Comparison of ENCODE assay signal across 28 cellular contexts in genomic region chr12:105024926-105025325, GRCh38. TPM values are rescaled to one million over a fixed set of nuclear protein-coding genes. Genes with fewer than 3 reads are reported as not detected.
A peak's percentile ranks its signal among the peaks of the same experiment; 100 is the strongest.
DNase-seq lines count a peak whose midpoint lies in the region; ATAC-seq, FAIRE-seq and TF ChIP-seq lines count a peak whose summit lies in the region.
"Had no signal": no experiment of that assay in that cellular context is flagged by ENCODE, and none has a peak within 500 bp of the region (broad histone marks: within the 10 kb centered on the region; RNA-seq: fewer than 3 reads in every experiment).

No MANE protein-coding gene starts in this region.

- no peak for FAIRE-seq in astrocyte (lab: Jason Lieb, UNC)
- FAIRE-seq: small intestine, TTC549 had no signal

- no peaks in the 10 kb centered on the region for H3K4me1 Mint-ChIP-seq in astrocyte (ENCODE audit: low read depth, unreplicated experiment)
- H3K4me1 Mint-ChIP-seq: activated naive CD8-positive, alpha-beta T cell treated with anti-CD3 and anti-CD28 coated beads, Interleukin-2, amount 50 U/mL, for 24 hours; IgD-negative memory B cell; naive B cell had no signal

- peak overlapping the region; percentile 50 for H3K4me3 Mint-ChIP-seq in astrocyte (ENCODE audit: unreplicated experiment)
- H3K4me3 Mint-ChIP-seq: activated naive CD8-positive, alpha-beta T cell treated with anti-CD3 and anti-CD28 coated beads, Interleukin-2, amount 50 U/mL, for 24 hours; IgD-negative memory B cell; naive B cell had no signal

- TF ChIP-seq POLR2A in right lobe of liver (IDR thresholded peaks at IDR 0.05) (no peak), stomach (IDR thresholded peaks at IDR 0.05) (no peak), upper lobe of left lung (IDR thresholded peaks at IDR 0.05) (no peak)

- H3K4me3 ChIP-seq in astrocyte (ENCODE audit: insufficient read depth, low read depth, low read length) (no peak overlapping the region), ectodermal cell (ENCODE audit: insufficient read depth, low read depth, low read length) (no peak overlapping the region), right lobe of liver (no peak overlapping the region), stomach (no peak overlapping the region), GM23248 (no peak overlapping the region), upper lobe of left lung (no peak overlapping the region)
- H3K4me3 ChIP-seq: SJSA1 had no signal

- DNase-seq in astrocyte (ENCODE audit: low read depth) (no peak), right lobe of liver (no peak), stomach (no peak), GM23248 (no peak), SKM-1 (lab: John Stamatoyannopoulos, UW; ENCODE audit: unreplicated experiment) (no peak), upper lobe of left lung (no peak)
- DNase-seq: activated CD4-positive, alpha-beta T cell treated with anti-CD3 and anti-CD28 coated beads, Interleukin-2, amount 50 U/mL, for 48 hours; activated naive CD4-positive, alpha-beta T cell; activated naive CD8-positive, alpha-beta T cell treated with anti-CD3 and anti-CD28 coated beads, Interleukin-2, amount 50 U/mL, for 24 hours; BE2C; cerebellar nuclear complex; EL; GOT3; midbrain; naive B cell; NCI-H1092; NCI-H1694 treated with DMSO at 0.1 percent for 48 hours; NCI-H446 treated with DMSO at 0.1 percent for 48 hours; NCI-H82; nucleus accumbens; small intestine; stimulated activated naive CD4-positive, alpha-beta T cell had no signal

- no peak overlapping the region for H3K9ac ChIP-seq in astrocyte (ENCODE audit: low read length)
- no peak overlapping the region for H3K9ac ChIP-seq in GM23248

- peaks cover 17% of the 10 kb centered on the region for H3K36me3 ChIP-seq in astrocyte (ENCODE audit: insufficient read depth, low read length)
- no peaks in the 10 kb centered on the region for H3K36me3 ChIP-seq in ectodermal cell (ENCODE audit: control insufficient read depth, insufficient read depth, low read length)
- H3K36me3 ChIP-seq in right lobe of liver = peaks cover 0 to 2% (median 0%) of the 10 kb centered on the region in 4 donors
- H3K36me3 ChIP-seq in stomach = peaks cover 0 to 5% (median 2%) of the 10 kb centered on the region in 4 donors
- peaks cover 93% of the 10 kb centered on the region for H3K36me3 ChIP-seq in GM23248 (ENCODE audit: low read depth)
- H3K36me3 ChIP-seq in upper lobe of left lung = no peaks in the 10 kb centered on the region
- H3K36me3 ChIP-seq: BE2C, SJSA1 had no signal

- TF ChIP-seq CTCF in astrocyte (IDR thresholded peaks at IDR 0.05; ENCODE audit: insufficient read depth, low read depth, low read length) = no peak
- TF ChIP-seq CTCF in right lobe of liver (IDR thresholded peaks at IDR 0.05) = no peak
- TF ChIP-seq CTCF in stomach (IDR thresholded peaks at IDR 0.05) = no peak
- no peak for TF ChIP-seq CTCF in upper lobe of left lung (IDR thresholded peaks at IDR 0.05)

- H4K20me1 ChIP-seq in astrocyte (ENCODE audit: insufficient read depth, low read length) (peaks cover 6% of the 10 kb centered on the region), GM23248 (ENCODE audit: insufficient read depth) (no peaks in the 10 kb centered on the region)

- no peaks in the 10 kb centered on the region for H3K9me2 ChIP-seq in GM23248 (ENCODE audit: insufficient read depth)

- intact Hi-C loops in right lobe of liver (cut with DNase I) (no loop called here), stomach (cut with DNase I; ENCODE audit: low total_unique reads) (no loop called here)

- H2AFZ ChIP-seq in astrocyte (ENCODE audit: low read depth, low read length) (no peak overlapping the region), GM23248 (no peak overlapping the region)

- H3F3A ChIP-seq in GM23248 (ENCODE audit: insufficient read depth) = peaks cover 49% of the 10 kb centered on the region

- 89% methylated on average over 2 of the region's 2 CpGs for WGBS in ectodermal cell, 2 experiments
- WGBS in right lobe of liver (ENCODE audit: insufficient coverage, low coverage, low lambda C conversion rate, missing lambda C conversion rate) = 18% methylated on average over 2 of the region's 2 CpGs
- 69 to 74% (median 71%) methylated on average over 2 of the region's 2 CpGs for WGBS in stomach, 5 donors
- WGBS in GM23248 (ENCODE audit: low coverage in 1 of 2, low lambda C conversion rate in 2 of 2, missing lambda C conversion rate in 2 of 2), 2 experiments = 86 to 90% methylated on average over 2 of the region's 2 CpGs
- 77 to 87% methylated on average over 2 of the region's 2 CpGs for WGBS in upper lobe of left lung, 2 donors

- H3K27ac Mint-ChIP-seq in astrocyte (ENCODE audit: unreplicated experiment) = no peak overlapping the region
- H3K27ac Mint-ChIP-seq: activated naive CD8-positive, alpha-beta T cell treated with anti-CD3 and anti-CD28 coated beads, Interleukin-2, amount 50 U/mL, for 24 hours; IgD-negative memory B cell; naive B cell had no signal

- H3K79me2 ChIP-seq in astrocyte (ENCODE audit: insufficient read depth, low read length) (no peaks in the 10 kb centered on the region), GM23248 (ENCODE audit: insufficient read depth) (no peaks in the 10 kb centered on the region)

- ATAC-seq in right lobe of liver (peak; percentile 78 to 93 (median 88)), HG02885 (IDR thresholded peaks at IDR 0.05; ENCODE audit: poor library complexity, unreplicated experiment) (no peak), upper lobe of left lung (ENCODE audit: low FRiP score in 2 of 2) (no peak)
- ATAC-seq: activated CD4-positive, CD25-positive, alpha-beta regulatory T cell treated with anti-CD3 and anti-CD28 coated beads, Interleukin-2, amount 50 U/mL, for 24 hours; activated naive CD8-positive, alpha-beta T cell treated with anti-CD3 and anti-CD28 coated beads, Interleukin-2, amount 50 U/mL, for 24 hours had no signal

- H3K27me3 ChIP-seq in astrocyte (ENCODE audit: insufficient read depth, low read length) (no peaks in the 10 kb centered on the region), ectodermal cell (ENCODE audit: control insufficient read depth, insufficient read depth, low read length, poor library complexity, severe bottlenecking) (no peaks in the 10 kb centered on the region), right lobe of liver (no peaks in the 10 kb centered on the region), stomach (no peaks in the 10 kb centered on the region), GM23248 (replicated peaks; ENCODE audit: insufficient read depth) (no peaks in the 10 kb centered on the region), upper lobe of left lung (no peaks in the 10 kb centered on the region)
- H3K27me3 ChIP-seq: BE2C, SJSA1 had no signal

- H3K4me1 ChIP-seq in astrocyte (ENCODE audit: insufficient read depth, low read length) (no peaks in the 10 kb centered on the region), ectodermal cell (ENCODE audit: control insufficient read depth, insufficient read depth, low read length) (peaks cover 6% of the 10 kb centered on the region), right lobe of liver (peaks cover 0 to 25% (median 11%) of the 10 kb centered on the region in 4 donors), stomach (peaks cover 4 to 70% (median 24%) of the 10 kb centered on the region in 4 donors), GM23248 (ENCODE audit: insufficient read depth) (no peaks in the 10 kb centered on the region), upper lobe of left lung (peaks cover 0 to 18% (median 6%) of the 10 kb centered on the region in 4 donors)
- H3K4me1 ChIP-seq: SJSA1 had no signal

- no peaks in the 10 kb centered on the region for H3K9me3 ChIP-seq in astrocyte (ENCODE audit: insufficient read depth, low read depth, low read length)
- no peaks in the 10 kb centered on the region for H3K9me3 ChIP-seq in ectodermal cell (ENCODE audit: control insufficient read depth, low read length)
- H3K9me3 ChIP-seq in right lobe of liver = no peaks in the 10 kb centered on the region
- no peaks in the 10 kb centered on the region for H3K9me3 ChIP-seq in stomach
- no peaks in the 10 kb centered on the region for H3K9me3 ChIP-seq in GM23248 (ENCODE audit: low read depth)
- H3K9me3 ChIP-seq in upper lobe of left lung = no peaks in the 10 kb centered on the region
- H3K9me3 ChIP-seq: BE2C, SJSA1 had no signal

- H3K36me3 Mint-ChIP-seq in astrocyte (ENCODE audit: low read depth, unreplicated experiment) = peaks cover 29% of the 10 kb centered on the region
- H3K36me3 Mint-ChIP-seq: naive B cell had no signal

- H3K27me3 Mint-ChIP-seq in astrocyte (ENCODE audit: low read depth, unreplicated experiment) = no peaks in the 10 kb centered on the region
- H3K27me3 Mint-ChIP-seq: activated naive CD8-positive, alpha-beta T cell treated with anti-CD3 and anti-CD28 coated beads, Interleukin-2, amount 50 U/mL, for 24 hours; IgD-negative memory B cell; naive B cell had no signal

- in situ Hi-C loops in GM23248 (cut with MboI) = no loop called here

- no peaks in the 10 kb centered on the region for H3K9me3 Mint-ChIP-seq in astrocyte (ENCODE audit: unreplicated experiment)
- H3K9me3 Mint-ChIP-seq: activated naive CD8-positive, alpha-beta T cell treated with anti-CD3 and anti-CD28 coated beads, Interleukin-2, amount 50 U/mL, for 24 hours; IgD-negative memory B cell; naive B cell had no signal

- no peak overlapping the region for H3K4me2 ChIP-seq in astrocyte (ENCODE audit: low read length)
- no peak overlapping the region for H3K4me2 ChIP-seq in GM23248 (ENCODE audit: unreplicated experiment)

- H3K27ac ChIP-seq in astrocyte (ENCODE audit: low read depth, low read length) = no peak overlapping the region
- peak overlapping the region; percentile 45 for H3K27ac ChIP-seq in ectodermal cell (ENCODE audit: insufficient read depth, low read depth, low read length, poor library complexity, severe bottlenecking)
- peak overlapping the region; percentile 21 to 77 (median 75) for H3K27ac ChIP-seq in right lobe of liver
- H3K27ac ChIP-seq in stomach = peak overlapping the region in 4 of 5 donors; percentile 13 to 73 (median 33)
- no peak overlapping the region for H3K27ac ChIP-seq in GM23248
- H3K27ac ChIP-seq in upper lobe of left lung = no peak overlapping the region
- H3K27ac ChIP-seq: SJSA1 had no signal

- no peak for TF ChIP-seq EP300 in stomach (IDR thresholded peaks at IDR 0.05)
- no peak for TF ChIP-seq EP300 in upper lobe of left lung (IDR thresholded peaks at IDR 0.05)

RNA-seq across cellular contexts. Expression of gene NOPCHAP1, which starts 38.8 kb away (rescaled TPM):
- total RNA-seq in astrocyte (22.3 and 26.8 TPM in 2 replicates), right lobe of liver (1 to 10 TPM; 2.1 to 7.7 (median 6.1) TPM), stomach (10 to 100 TPM in 1 of 5 donors, 1 to 10 TPM in 4; 2.6 to 29.8 (median 4.6) TPM), upper lobe of left lung (10 to 100 TPM in 2 of 6 donors, 1 to 10 TPM in 4; 2.1 to 13.0 (median 7.6) TPM)
- polyA plus RNA-seq in ectodermal cell (2013, experiment 1 of 4) = 19.2 TPM
- 19.2 TPM for polyA plus RNA-seq in ectodermal cell (2013, experiment 2 of 4)
- polyA plus RNA-seq in ectodermal cell (2013, experiment 3 of 4) = 30.2 TPM
- 23.6 TPM for polyA plus RNA-seq in ectodermal cell (2013, experiment 4 of 4)
- polyA plus RNA-seq in stomach (10 to 100 TPM; 14.2 to 18.1 (median 15.9) TPM), GM23248 (2016; fragmentation: Nextera tagmentation; extraction: Ambion mirVana) (17.3 and 20.3 TPM in 2 replicates)
- 1.0 and 1.2 TPM in 2 replicates for total RNA-seq in GM23248 (2014; rRNA removed; shearing (Covaris generic))

RNA-seq across cellular contexts. Expression of gene ALDH1L2, which starts 59.3 kb away (rescaled TPM):
- 69.2 and 91.6 TPM in 2 replicates for total RNA-seq in astrocyte
- polyA plus RNA-seq in ectodermal cell (2013, experiment 1 of 4) = 1.8 TPM
- 1.1 TPM for polyA plus RNA-seq in ectodermal cell (2013, experiment 2 of 4)
- polyA plus RNA-seq in ectodermal cell (2013, experiment 3 of 4) = 0.64 TPM
- polyA plus RNA-seq in ectodermal cell (2013, experiment 4 of 4) = 0.69 TPM
- under 1 TPM; 0.15 to 0.90 (median 0.28) TPM for total RNA-seq in right lobe of liver
- 1 to 10 TPM in 3 of 5 donors, under 1 TPM in 2; 0.58 to 8.9 (median 2.6) TPM for total RNA-seq in stomach
- 1 to 10 TPM in 2 of 3 donors, under 1 TPM in 1; 0.61 to 2.2 (median 1.2) TPM for polyA plus RNA-seq in stomach
- total RNA-seq in GM23248 (2014; rRNA removed; shearing (Covaris generic)) = 50.9 and 83.0 TPM in 2 replicates
- 62.3 and 65.0 TPM in 2 replicates for polyA plus RNA-seq in GM23248 (2016; fragmentation: Nextera tagmentation; extraction: Ambion mirVana)
- 10 to 100 TPM in 1 of 6 donors, 1 to 10 TPM in 5; 1.2 to 11.6 (median 2.9) TPM for total RNA-seq in upper lobe of left lung

Comparison
In these comparisons a context has a peak if more than half of its experiments do, and no peak if none do; other contexts are left out.
1. H3K27ac ChIP-seq: peak in ectodermal cell (single experiment), right lobe of liver (3 of 3) and stomach (4 of 5); none in astrocyte (single experiment), GM23248 (single experiment) and upper lobe of left lung (0 of 4).
2. ATAC-seq: peak in right lobe of liver (4 of 4); none in HG02885 (single experiment) and upper lobe of left lung (0 of 2).